8 cellular contexts compared by ENCODE assay signal in genomic region chr9:131418143-131419028, GRCh38. TPM values are rescaled to one million over a fixed set of nuclear protein-coding genes. Genes with fewer than 3 reads are reported as not detected.
A peak's percentile ranks its signal among the peaks of the same experiment; 100 is the strongest.
DNase-seq lines count a peak whose midpoint lies in the region; ATAC-seq and FAIRE-seq lines count a peak whose summit lies in the region.

No MANE protein-coding gene starts in this region.

- POLR2A ChIA-PET in activated CD4-positive, alpha-beta memory T cell treated with anti-CD3 and anti-CD28 coated beads for 36 hours (lab: Charles Lee): interaction anchor here (1.1 to 1.5 kb wide), 3 partner anchors 12 to 45 kb away, joined by 3 to 4 read pairs (median 3); no protein-coding TSS in a partner anchor

- peak overlapping the region; percentile 26 for H3K9ac ChIP-seq in iPS-15b (ENCODE audit: low read depth, low read length)

- H3K4me3 Mint-ChIP-seq in activated naive CD4-positive, alpha-beta T cell treated with anti-CD3 and anti-CD28 coated beads for 36 hours: no peak overlapping the region
- H3K4me3 Mint-ChIP-seq in activated CD4-positive, alpha-beta memory T cell treated with anti-CD3 and anti-CD28 coated beads for 36 hours: peak overlapping the region; percentile 60

- intact Hi-C loops in activated naive CD4-positive, alpha-beta T cell treated with anti-CD3 and anti-CD28 coated beads for 36 hours (cut with micrococcal nuclease): no loop called here
- intact Hi-C loops in activated CD4-positive, alpha-beta memory T cell treated with anti-CD3 and anti-CD28 coated beads for 36 hours (cut with micrococcal nuclease): no loop called here

- no peak for DNase-seq in activated naive CD4-positive, alpha-beta T cell treated with anti-CD3 and anti-CD28 coated beads for 36 hours
- no peak for DNase-seq in activated naive CD4-positive, alpha-beta T cell treated with anti-CD3 and anti-CD28 coated beads, Interleukin-2, amount 50 U/mL, for 16 hours
- no peak for DNase-seq in activated CD4-positive, alpha-beta memory T cell treated with anti-CD3 and anti-CD28 coated beads for 36 hours
- peak; percentile 51 for DNase-seq in small intestine
- DNase-seq in NCI-H1694 treated with DMSO at 0.1 percent for 48 hours (lab: John Stamatoyannopoulos, UW): no peak
- no peak for DNase-seq in dedifferentiated amniotic fluid mesenchymal stem cell (ENCODE audit: extremely low spot score)

- H3K9me3 ChIP-seq in iPS-15b (ENCODE audit: control insufficient read depth, insufficient read depth, low read length): peaks cover 2% of the 10 kb centered on the region
- no peaks in the 10 kb centered on the region for H3K9me3 ChIP-seq in small intestine (ENCODE audit: control insufficient read depth, low read depth)

- peaks cover 14% of the 10 kb centered on the region for H3K36me3 ChIP-seq in iPS-15b (ENCODE audit: control insufficient read depth, insufficient read depth, low read length)
- H3K36me3 ChIP-seq in small intestine (ENCODE audit: control insufficient read depth in 2 of 2, insufficient read depth in 2 of 2, low read length in 2 of 2): peaks cover 0 to 2% of the 10 kb centered on the region in 2 donors

- FAIRE-seq in small intestine (lab: Jason Lieb, UNC): no peak

- peaks cover 26% of the 10 kb centered on the region for H3K36me3 Mint-ChIP-seq in activated naive CD4-positive, alpha-beta T cell treated with anti-CD3 and anti-CD28 coated beads for 36 hours (ENCODE audit: low read depth)
- H3K36me3 Mint-ChIP-seq in activated CD4-positive, alpha-beta memory T cell treated with anti-CD3 and anti-CD28 coated beads for 36 hours: peaks cover 14% of the 10 kb centered on the region

- peak overlapping the region; percentile 25 to 50 for H3K27ac ChIP-seq in small intestine (ENCODE audit: low read depth in 1 of 2, low read length in 1 of 2)

- peaks cover 51% of the 10 kb centered on the region for H3K4me1 ChIP-seq in iPS-15b (ENCODE audit: control insufficient read depth, insufficient read depth, low read length)
- H3K4me1 ChIP-seq in small intestine (ENCODE audit: control insufficient read depth in 2 of 2, insufficient read depth in 1 of 2, low read depth in 1 of 2, low read length in 1 of 2): peaks cover 5 to 37% of the 10 kb centered on the region in 2 donors

- H3K4me3 ChIP-seq in iPS-15b (ENCODE audit: low read depth, low read length) (no peak overlapping the region), small intestine (ENCODE audit: low read depth in 1 of 2, low read length in 2 of 2) (no peak overlapping the region)

- H3K27me3 ChIP-seq in iPS-15b (ENCODE audit: control insufficient read depth, insufficient read depth, low read length) (no peaks in the 10 kb centered on the region), small intestine (ENCODE audit: control insufficient read depth in 2 of 2, insufficient read depth in 2 of 2, low read length in 2 of 2) (no peaks in the 10 kb centered on the region)

- CTCF ChIA-PET in activated naive CD4-positive, alpha-beta T cell treated with anti-CD3 and anti-CD28 coated beads for 36 hours (lab: Charles Lee): interaction anchor here (0.7 kb wide), 1 partner anchor 12 kb away, joined by 3 read pairs; no protein-coding TSS in a partner anchor
- CTCF ChIA-PET in activated CD4-positive, alpha-beta memory T cell treated with anti-CD3 and anti-CD28 coated beads for 36 hours (lab: Charles Lee): interaction anchor here (1.8 to 2.0 kb wide), 2 partner anchors 11 to 20 kb away, joined by 4 to 9 read pairs; no protein-coding TSS in a partner anchor

- H3K9me3 Mint-ChIP-seq in activated naive CD4-positive, alpha-beta T cell treated with anti-CD3 and anti-CD28 coated beads for 36 hours: no peaks in the 10 kb centered on the region
- H3K9me3 Mint-ChIP-seq in activated CD4-positive, alpha-beta memory T cell treated with anti-CD3 and anti-CD28 coated beads for 36 hours: no peaks in the 10 kb centered on the region

- H3K27ac Mint-ChIP-seq in activated naive CD4-positive, alpha-beta T cell treated with anti-CD3 and anti-CD28 coated beads for 36 hours: peak overlapping the region; percentile 81
- H3K27ac Mint-ChIP-seq in activated CD4-positive, alpha-beta memory T cell treated with anti-CD3 and anti-CD28 coated beads for 36 hours: peak overlapping the region; percentile 87

- H3K27me3 Mint-ChIP-seq in activated naive CD4-positive, alpha-beta T cell treated with anti-CD3 and anti-CD28 coated beads for 36 hours (ENCODE audit: low read depth): no peaks in the 10 kb centered on the region
- H3K27me3 Mint-ChIP-seq in activated CD4-positive, alpha-beta memory T cell treated with anti-CD3 and anti-CD28 coated beads for 36 hours: no peaks in the 10 kb centered on the region

- peaks cover 91% of the 10 kb centered on the region for H3K4me1 Mint-ChIP-seq in activated naive CD4-positive, alpha-beta T cell treated with anti-CD3 and anti-CD28 coated beads for 36 hours (ENCODE audit: low read depth)
- H3K4me1 Mint-ChIP-seq in activated CD4-positive, alpha-beta memory T cell treated with anti-CD3 and anti-CD28 coated beads for 36 hours (ENCODE audit: low read depth): peaks cover 88% of the 10 kb centered on the region

- WGBS in small intestine, 3 donors: 19 to 33% (median 31%) methylated on average over 7 of the region's 7 CpGs

- ATAC-seq in HG02642 (IDR thresholded peaks at IDR 0.05; ENCODE audit: poor library complexity, unreplicated experiment): no peak

RNA-seq across cellular contexts. Expression of gene PRRC2B, which starts 24.5 kb away (rescaled TPM):
- total RNA-seq in activated naive CD4-positive, alpha-beta T cell treated with anti-CD3 and anti-CD28 coated beads for 36 hours: 100 to 1,000 TPM; 157 to 171 TPM
- 100 to 1,000 TPM; 127 to 135 TPM for total RNA-seq in activated CD4-positive, alpha-beta memory T cell treated with anti-CD3 and anti-CD28 coated beads for 36 hours
- polyA plus RNA-seq in small intestine: 10 to 100 TPM; 18.9 to 61.5 (median 19.9) TPM
